In the genomic region with DNA sequence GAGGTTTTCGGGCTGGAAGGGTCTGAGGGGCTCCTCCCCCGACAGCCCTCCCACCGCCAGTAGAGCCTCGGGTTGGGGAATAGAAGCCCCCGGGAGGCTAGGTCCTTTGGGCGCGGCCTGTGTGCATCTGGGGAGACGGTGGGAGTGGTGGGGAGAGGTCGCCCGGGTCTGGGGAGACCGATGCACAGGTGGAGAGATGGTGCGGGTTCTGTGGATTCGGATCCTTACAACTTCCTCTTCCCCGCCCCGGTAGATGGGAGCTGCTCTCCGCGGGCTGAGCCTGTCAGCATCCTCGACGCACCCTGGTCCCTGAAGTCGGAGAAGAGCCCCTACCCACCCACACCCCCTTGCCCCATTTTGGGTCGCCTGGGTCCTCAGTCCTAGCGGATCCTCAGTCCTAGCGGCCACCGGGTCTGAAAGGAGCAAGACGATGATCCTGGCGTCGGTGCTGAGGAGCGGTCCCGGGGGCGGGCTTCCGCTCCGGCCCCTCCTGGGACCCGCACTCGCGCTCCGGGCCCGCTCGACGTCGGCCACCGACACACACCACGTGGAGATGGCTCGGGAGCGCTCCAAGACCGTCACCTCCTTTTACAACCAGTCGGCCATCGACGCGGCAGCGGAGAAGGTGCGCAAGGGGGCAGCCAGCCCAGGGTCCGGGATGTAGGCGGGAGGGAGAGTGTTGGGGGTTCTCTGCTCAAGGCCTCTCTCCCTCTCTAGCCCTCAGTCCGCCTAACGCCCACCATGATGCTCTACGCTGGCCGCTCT, we compare ENCODE assay signal across 8 cellular contexts. TPM values are rescaled to one million over a fixed set of nuclear protein-coding genes. Genes with fewer than 3 reads are reported as not detected.
A peak's percentile ranks its signal among the peaks of the same experiment; 100 is the strongest.
DNase-seq lines count a peak whose midpoint lies in the region; ATAC-seq, FAIRE-seq and TF ChIP-seq lines count a peak whose summit lies in the region.

No MANE protein-coding gene starts in this region.

- no peaks in the 10 kb centered on the region for H3K27me3 ChIP-seq in CD4-positive, alpha-beta memory T cell (ENCODE audit: insufficient read depth, low read length)
- no peaks in the 10 kb centered on the region for H3K27me3 ChIP-seq in OCI-LY3 (ENCODE audit: low read depth, low read length)
- H3K27me3 ChIP-seq in endothelial cell of umbilical vein (ENCODE audit: control insufficient read depth in 2 of 2, insufficient read depth in 2 of 2, low read length in 2 of 2), result no peaks in the 10 kb centered on the region
- no peaks in the 10 kb centered on the region for H3K27me3 ChIP-seq in neural progenitor cell

- H4K20me1 ChIP-seq in OCI-LY3 (ENCODE audit: insufficient read depth, low read length) (no peaks in the 10 kb centered on the region), endothelial cell of umbilical vein (replicated peaks; ENCODE audit: control insufficient read depth, extremely low read depth, insufficient read depth, low read length) (no peaks in the 10 kb centered on the region), neural progenitor cell (ENCODE audit: low read depth) (no peaks in the 10 kb centered on the region)

- peak overlapping the region; percentile 14 to 83 for H3K4me3 ChIP-seq in CD4-positive, alpha-beta memory T cell (ENCODE audit: low read length in 2 of 2)
- peak overlapping the region; percentile 79 for H3K4me3 ChIP-seq in OCI-LY3 (ENCODE audit: low read length)
- H3K4me3 ChIP-seq in endothelial cell of umbilical vein (replicated peaks in 1 of 3; ENCODE audit: insufficient read depth in 1 of 3, low read depth in 1 of 3, low read length in 3 of 3), result peak overlapping the region; percentile 63 to 98 (median 66)
- H3K4me3 ChIP-seq in neural progenitor cell, result peak overlapping the region; percentile 99

- FAIRE-seq in endothelial cell of umbilical vein (lab: Jason Lieb, UNC), result no peak

- DNase-seq in CD4-positive, alpha-beta memory T cell, result no peak
- DNase-seq in endothelial cell of umbilical vein (ENCODE audit: low read depth, low spot score), result no peak
- no peak for DNase-seq in neural progenitor cell (ENCODE audit: low spot score)
- no peak for DNase-seq in NCI-H1694 treated with DMSO at 0.1 percent for 48 hours (lab: John Stamatoyannopoulos, UW)
- DNase-seq in COR-L47 (lab: John Stamatoyannopoulos, UW), result no peak
- no peak for DNase-seq in SHP77 treated with DMSO at 0.1 percent for 48 hours (lab: John Stamatoyannopoulos, UW)

- H3K9ac ChIP-seq in OCI-LY3 (ENCODE audit: low read length) (peak overlapping the region; percentile 79), endothelial cell of umbilical vein (replicated peaks; ENCODE audit: extremely low read depth, insufficient read depth, low read length) (peak overlapping the region; percentile 66), neural progenitor cell (peak overlapping the region; percentile 70)

- TSS peak; percentile 52 for BruUV-seq in endothelial cell of umbilical vein (replicated peaks; lab: Mats Ljungman, UMichigan)

- H3K9me3 ChIP-seq in CD4-positive, alpha-beta memory T cell (ENCODE audit: control insufficient read depth in 1 of 2, low read length in 2 of 2), result no peaks in the 10 kb centered on the region
- no peaks in the 10 kb centered on the region for H3K9me3 ChIP-seq in OCI-LY3 (ENCODE audit: insufficient read depth, low read length)
- no peaks in the 10 kb centered on the region for H3K9me3 ChIP-seq in endothelial cell of umbilical vein (replicated peaks; ENCODE audit: control insufficient read depth, insufficient read depth, low read length)
- no peaks in the 10 kb centered on the region for H3K9me3 ChIP-seq in neural progenitor cell (ENCODE audit: low read depth)

- POLR2A ChIA-PET in CD4-positive, alpha-beta memory T cell (lab: Charles Lee; ENCODE audit: partially characterized antibody), result interaction anchor here (3.0 kb wide), 1 partner anchor 9 kb away, joined by 15 read pairs; a partner anchor contains a TSS
- POLR2A ChIA-PET in endothelial cell of umbilical vein (lab: Charles Lee), result no interaction called here

- peaks cover 13% of the 10 kb centered on the region for H3F3A ChIP-seq in neural progenitor cell (ENCODE audit: low read depth)

- no peak for TF ChIP-seq POLR2A in endothelial cell of umbilical vein (IDR thresholded peaks at IDR 0.05; ENCODE audit: low read depth, low read length)

- dilution Hi-C loops in endothelial cell of umbilical vein (cut with MboI; ENCODE audit: extremely low pct_ligation_motif_present, low sequenced_read_pairs), result no loop called here

- peak overlapping the region; percentile 99 for H3K4me2 ChIP-seq in OCI-LY3 (ENCODE audit: low read length)
- H3K4me2 ChIP-seq in endothelial cell of umbilical vein (ENCODE audit: insufficient read depth, low read length), result peak overlapping the region; percentile 95
- peak overlapping the region; percentile 96 for H3K4me2 ChIP-seq in neural progenitor cell

- peak overlapping the region in 5 of 7 donors; percentile 64 to 92 (median 83) for H3K27ac Mint-ChIP-seq in CD4-positive, alpha-beta memory T cell
- no peak overlapping the region for H3K27ac Mint-ChIP-seq in neural progenitor cell

- CTCF ChIA-PET in CD4-positive, alpha-beta memory T cell (lab: Charles Lee; ENCODE audit: partially characterized antibody), result interaction anchor here (3.1 kb wide), 1 partner anchor 33 kb away, joined by 10 read pairs; no protein-coding TSS in a partner anchor
- CTCF ChIA-PET in endothelial cell of umbilical vein (lab: Charles Lee), result interaction anchor here (1.7 kb wide), 1 partner anchor 33 kb away, joined by 5 read pairs; no protein-coding TSS in a partner anchor

- no peaks in the 10 kb centered on the region for H3K27me3 Mint-ChIP-seq in CD4-positive, alpha-beta memory T cell
- H3K27me3 Mint-ChIP-seq in neural progenitor cell (ENCODE audit: insufficient read depth, low read depth), result peaks cover 3% of the 10 kb centered on the region

- peaks cover 20% of the 10 kb centered on the region for H3K4me1 ChIP-seq in CD4-positive, alpha-beta memory T cell (ENCODE audit: insufficient read depth, low read length)
- H3K4me1 ChIP-seq in OCI-LY3 (ENCODE audit: low read length), result peaks cover 18% of the 10 kb centered on the region
- peaks cover 12% of the 10 kb centered on the region for H3K4me1 ChIP-seq in endothelial cell of umbilical vein (ENCODE audit: control insufficient read depth, extremely low read depth, insufficient read depth, low read length)
- H3K4me1 ChIP-seq in neural progenitor cell, result peaks cover 5% of the 10 kb centered on the region

- peaks cover 10% of the 10 kb centered on the region; the same call in 1 of the 2 replicates for H3K79me2 ChIP-seq in OCI-LY3 (ENCODE audit: low read length)
- H3K79me2 ChIP-seq in endothelial cell of umbilical vein (ENCODE audit: control insufficient read depth, insufficient read depth, low read length), result peaks cover 11% of the 10 kb centered on the region
- peaks cover 3% of the 10 kb centered on the region for H3K79me2 ChIP-seq in neural progenitor cell (ENCODE audit: low read depth)

- ATAC-seq in GM18861 (IDR thresholded peaks at IDR 0.05; ENCODE audit: unreplicated experiment), result no peak

- H3K9me1 ChIP-seq in endothelial cell of umbilical vein (replicated peaks; ENCODE audit: control insufficient read depth, extremely low read depth, insufficient read depth, low read length), result no peaks in the 10 kb centered on the region

- H3K4me3 Mint-ChIP-seq in CD4-positive, alpha-beta memory T cell, result peak overlapping the region; percentile 74 to 86 (median 84)
- peak overlapping the region; percentile 89 for H3K4me3 Mint-ChIP-seq in neural progenitor cell

- H3K27ac ChIP-seq in CD4-positive, alpha-beta memory T cell (ENCODE audit: low read depth, low read length), result peak overlapping the region; percentile 75
- H3K27ac ChIP-seq in OCI-LY3 (ENCODE audit: low read length) (0 out of 2 replicates have a peak overlapping the region, but pooled peaks have one; percentile 26), endothelial cell of umbilical vein (ENCODE audit: insufficient read depth, low read depth, low read length) (peak overlapping the region; percentile 53), neural progenitor cell (no peak overlapping the region)

- intact Hi-C loops in CD4-positive, alpha-beta memory T cell (cut with micrococcal nuclease), result no loop called here
- intact Hi-C loops in endothelial cell of umbilical vein (cut with micrococcal nuclease), result loop anchor here (2.0 to 5.0 kb wide), 3 partner anchors 14 to 72 kb away; a partner anchor contains a TSS

- H3K36me3 ChIP-seq in CD4-positive, alpha-beta memory T cell (ENCODE audit: insufficient read depth, low read length), result peaks cover 6% of the 10 kb centered on the region
- H3K36me3 ChIP-seq in OCI-LY3 (replicated peaks; ENCODE audit: low read depth, low read length) (peaks cover 32% of the 10 kb centered on the region), endothelial cell of umbilical vein (ENCODE audit: control insufficient read depth in 2 of 2, extremely low read depth in 1 of 2, insufficient read depth in 2 of 2, low read length in 2 of 2) (peaks cover 10 to 31% of the 10 kb centered on the region in 2 experiments), neural progenitor cell (no peaks in the 10 kb centered on the region)

- peaks cover 8 to 23% (median 15%) of the 10 kb centered on the region in 4 donors for H3K4me1 Mint-ChIP-seq in CD4-positive, alpha-beta memory T cell
- H3K4me1 Mint-ChIP-seq in neural progenitor cell, result peaks cover 12% of the 10 kb centered on the region

- H3K36me3 Mint-ChIP-seq in CD4-positive, alpha-beta memory T cell, result peaks cover 3 to 20% of the 10 kb centered on the region in 2 donors
- H3K36me3 Mint-ChIP-seq in neural progenitor cell, result peaks cover 16% of the 10 kb centered on the region

- H2AFZ ChIP-seq in OCI-LY3 (ENCODE audit: low read depth, low read length) (no peak overlapping the region), endothelial cell of umbilical vein (ENCODE audit: low read depth, low read length) (peak overlapping the region; percentile 100), neural progenitor cell (replicated peaks) (peak overlapping the region; percentile 87)

- no peak for TF ChIP-seq CTCF in OCI-LY3 (IDR thresholded peaks at IDR 0.05; ENCODE audit: low read depth, low read length)
- TF ChIP-seq CTCF in endothelial cell of umbilical vein (IDR thresholded peaks at IDR 0.05; ENCODE audit: extremely low read depth in 1 of 2, insufficient read depth in 1 of 2, low read depth in 1 of 2, low read length in 2 of 2), result no peak
- TF ChIP-seq CTCF in neural progenitor cell (IDR thresholded peaks at IDR 0.05), result no peak

- peaks cover 0 to 2% (median 0%) of the 10 kb centered on the region in 8 donors for H3K9me3 Mint-ChIP-seq in CD4-positive, alpha-beta memory T cell
- no peaks in the 10 kb centered on the region for H3K9me3 Mint-ChIP-seq in neural progenitor cell

RNA-seq across cellular contexts. Expression of a gene that starts 0.8 kb away (rescaled TPM):
- 10 to 100 TPM; 17.0 to 21.1 TPM for total RNA-seq in CD4-positive, alpha-beta memory T cell
- 10 to 100 TPM; 22.3 to 24.3 TPM for polyA plus RNA-seq in CD4-positive, alpha-beta memory T cell
- total RNA-seq in endothelial cell of umbilical vein (56.5 and 57.8 TPM in 2 replicates), neural progenitor cell (ENCODE audit: low replicate concordance) (19.8 and 38.1 TPM in 2 replicates)
- polyA plus RNA-seq in endothelial cell of umbilical vein, result 78.3 and 96.7 TPM in 2 replicates
- 54.0 and 59.0 TPM in 2 replicates for polyA plus RNA-seq in endothelial cell of umbilical vein (2011; cell fraction: cytosol; rRNA removed)
- 47.8 and 53.5 TPM in 2 replicates for polyA plus RNA-seq in endothelial cell of umbilical vein (2011; cell fraction: nucleus; rRNA removed)
- polyA plus RNA-seq in endothelial cell of umbilical vein (2012), result 55.8 and 72.9 TPM in 2 replicates
- polyA minus RNA-seq in endothelial cell of umbilical vein, result 27.8 and 28.1 TPM in 2 replicates
- 20.4 TPM for polyA minus RNA-seq in endothelial cell of umbilical vein (2011; cell fraction: cytosol; rRNA and poly(A)+ RNA removed)
- polyA minus RNA-seq in endothelial cell of umbilical vein (2011; cell fraction: nucleus; rRNA and poly(A)+ RNA removed), result 14.4 and 19.6 TPM in 2 replicates

RNA-seq across cellular contexts. Expression of a gene that starts 8.5 kb away (rescaled TPM):
- 10 to 100 TPM; 90.8 to 94.2 TPM for total RNA-seq in CD4-positive, alpha-beta memory T cell
- 10 to 100 TPM; 37.5 to 68.8 TPM for polyA plus RNA-seq in CD4-positive, alpha-beta memory T cell
- 42.1 and 42.8 TPM in 2 replicates for total RNA-seq in endothelial cell of umbilical vein
- 30.7 and 33.3 TPM in 2 replicates for polyA plus RNA-seq in endothelial cell of umbilical vein
- polyA plus RNA-seq in endothelial cell of umbilical vein (2011; cell fraction: cytosol; rRNA removed), result 34.3 and 35.5 TPM in 2 replicates
- polyA plus RNA-seq in endothelial cell of umbilical vein (2011; cell fraction: nucleus; rRNA removed), result 77.6 and 81.0 TPM in 2 replicates
- polyA plus RNA-seq in endothelial cell of umbilical vein (2012), result 22.1 and 28.4 TPM in 2 replicates
- polyA minus RNA-seq in endothelial cell of umbilical vein, result 19.9 and 21.8 TPM in 2 replicates
- polyA minus RNA-seq in endothelial cell of umbilical vein (2011; cell fraction: cytosol; rRNA and poly(A)+ RNA removed), result 19.7 TPM
- 18.9 and 19.1 TPM in 2 replicates for polyA minus RNA-seq in endothelial cell of umbilical vein (2011; cell fraction: nucleus; rRNA and poly(A)+ RNA removed)
- total RNA-seq in neural progenitor cell (ENCODE audit: low replicate concordance), result 59.7 and 71.7 TPM in 2 replicates

RNA-seq across cellular contexts. Expression of a gene that starts 14.4 kb away (rescaled TPM):
- 10 to 100 TPM; 48.9 to 51.3 TPM for total RNA-seq in CD4-positive, alpha-beta memory T cell
- polyA plus RNA-seq in CD4-positive, alpha-beta memory T cell, result 100 to 1,000 TPM in 1 of 2 donors, 10 to 100 TPM in 1; 93.7 to 114 TPM
- 91.8 and 93.5 TPM in 2 replicates for total RNA-seq in endothelial cell of umbilical vein
- 586 and 728 TPM in 2 replicates for polyA plus RNA-seq in endothelial cell of umbilical vein
- 280 and 326 TPM in 2 replicates for polyA plus RNA-seq in endothelial cell of umbilical vein (2011; cell fraction: cytosol; rRNA removed)
- polyA plus RNA-seq in endothelial cell of umbilical vein (2011; cell fraction: nucleus; rRNA removed), result 108 and 116 TPM in 2 replicates
- polyA plus RNA-seq in endothelial cell of umbilical vein (2012), result 127 and 148 TPM in 2 replicates
- polyA minus RNA-seq in endothelial cell of umbilical vein, result 286 and 321 TPM in 2 replicates
- 75.9 TPM for polyA minus RNA-seq in endothelial cell of umbilical vein (2011; cell fraction: cytosol; rRNA and poly(A)+ RNA removed)
- polyA minus RNA-seq in endothelial cell of umbilical vein (2011; cell fraction: nucleus; rRNA and poly(A)+ RNA removed), result 22.7 and 23.5 TPM in 2 replicates
- total RNA-seq in neural progenitor cell (ENCODE audit: low replicate concordance), result 95.9 and 137 TPM in 2 replicates

RNA-seq across cellular contexts. Expression of a gene that starts 20.2 kb away (rescaled TPM):
- 10 to 100 TPM; 13.3 to 13.5 TPM for total RNA-seq in CD4-positive, alpha-beta memory T cell
- polyA plus RNA-seq in CD4-positive, alpha-beta memory T cell, result under 1 TPM; 0.43 to 0.69 TPM
- total RNA-seq in endothelial cell of umbilical vein, result 2.8 and 4.5 TPM in 2 replicates
- 3.5 and 4.6 TPM in 2 replicates for polyA plus RNA-seq in endothelial cell of umbilical vein
- polyA plus RNA-seq in endothelial cell of umbilical vein (2011; cell fraction: cytosol; rRNA removed), result 0.49 and 0.90 TPM in 2 replicates
- 23.7 and 25.2 TPM in 2 replicates for polyA plus RNA-seq in endothelial cell of umbilical vein (2011; cell fraction: nucleus; rRNA removed)
- polyA plus RNA-seq in endothelial cell of umbilical vein (2012), result 1.4 and 1.8 TPM in 2 replicates
- polyA minus RNA-seq in endothelial cell of umbilical vein, result 1.1 and 1.7 TPM in 2 replicates
- polyA minus RNA-seq in endothelial cell of umbilical vein (2011; cell fraction: cytosol; rRNA and poly(A)+ RNA removed), result 0.20 TPM
- 2.5 and 4.8 TPM in 2 replicates for polyA minus RNA-seq in endothelial cell of umbilical vein (2011; cell fraction: nucleus; rRNA and poly(A)+ RNA removed)
- 2.3 and 7.7 TPM in 2 replicates for total RNA-seq in neural progenitor cell (ENCODE audit: low replicate concordance)

RNA-seq across cellular contexts. Expression of a gene that starts 26.6 kb away (rescaled TPM):
- total RNA-seq in CD4-positive, alpha-beta memory T cell, result not detected
- polyA plus RNA-seq in CD4-positive, alpha-beta memory T cell, result under 1 TPM in 1 of 2 donors, not detected in 1; 0.33 TPM
- not detected in 2 replicates for total RNA-seq in endothelial cell of umbilical vein
- 0.11 and 0.12 TPM in 2 replicates for polyA plus RNA-seq in endothelial cell of umbilical vein
- not detected in 2 replicates for polyA plus RNA-seq in endothelial cell of umbilical vein (2011; cell fraction: cytosol; rRNA removed)
- 0.12 TPM in 1 of 2 replicates, not detected in the other for polyA plus RNA-seq in endothelial cell of umbilical vein (2011; cell fraction: nucleus; rRNA removed)
- polyA plus RNA-seq in endothelial cell of umbilical vein (2012), result not detected in 2 replicates
- 0.15 TPM in 1 of 2 replicates, not detected in the other for polyA minus RNA-seq in endothelial cell of umbilical vein
- not detected for polyA minus RNA-seq in endothelial cell of umbilical vein (2011; cell fraction: cytosol; rRNA and poly(A)+ RNA removed)
- not detected in 2 replicates for polyA minus RNA-seq in endothelial cell of umbilical vein (2011; cell fraction: nucleus; rRNA and poly(A)+ RNA removed)
- 2.7 and 17.6 TPM in 2 replicates for total RNA-seq in neural progenitor cell (ENCODE audit: low replicate concordance)

Comparison
In these comparisons a context has a peak if more than half of its experiments do, and no peak if none do; other contexts are left out.
1. H3K4me3 ChIP-seq: peak in every context shown above with its lines; median percentile 99 in neural progenitor cell; 79 in OCI-LY3; 66 in endothelial cell of umbilical vein; 48 in CD4-positive, alpha-beta memory T cell.